Comparison of ENCODE assay signal across 8 cellular contexts in genomic region chr12:8948711-8949524, GRCh38. TPM values are rescaled to one million over a fixed set of nuclear protein-coding genes. Genes with fewer than 3 reads are reported as not detected.
A peak's percentile ranks its signal among the peaks of the same experiment; 100 is the strongest.
DNase-seq lines count a peak whose midpoint lies in the region; ATAC-seq, FAIRE-seq and TF ChIP-seq lines count a peak whose summit lies in the region.

No MANE protein-coding gene starts in this region.

- H3K9me1 ChIP-seq in endothelial cell of umbilical vein (replicated peaks; ENCODE audit: control insufficient read depth, extremely low read depth, insufficient read depth, low read length) = no peaks in the 10 kb centered on the region

- H3K27me3 ChIP-seq in endothelial cell of umbilical vein (ENCODE audit: control insufficient read depth in 2 of 2, insufficient read depth in 2 of 2, low read length in 2 of 2) (no peaks in the 10 kb centered on the region), mucosa of rectum (ENCODE audit: control insufficient read depth in 2 of 2, insufficient read depth in 2 of 2, low read length in 2 of 2) (no peaks in the 10 kb centered on the region)

- H3K4me2 ChIP-seq in endothelial cell of umbilical vein (ENCODE audit: insufficient read depth, low read length) = peak overlapping the region; percentile 99

- peaks cover 50% of the 10 kb centered on the region for H3K4me1 Mint-ChIP-seq in T-helper 2 cell treated with Interferon-gamma antibody and Interleukin-4, amounts not matched to agents 5 μg/mL and 100 μg/mL, for 36 hours (ENCODE audit: low read depth)

- POLR2A ChIA-PET in endothelial cell of umbilical vein (lab: Charles Lee) = interaction anchor here (1.2 to 1.3 kb wide), 2 partner anchors 34 to 251 kb away, joined by 3 to 4 read pairs; partner anchors contain the start of genes PHC1 and RIMKLB

- H3K79me2 ChIP-seq in endothelial cell of umbilical vein (ENCODE audit: control insufficient read depth, insufficient read depth, low read length) = peaks cover 30% of the 10 kb centered on the region

- BruUV-seq in endothelial cell of umbilical vein (replicated peaks; lab: Mats Ljungman, UMichigan) = TSS peak; percentile 43

- peak overlapping the region; percentile 89 for H3K27ac Mint-ChIP-seq in T-helper 2 cell treated with Interferon-gamma antibody and Interleukin-4, amounts not matched to agents 5 μg/mL and 100 μg/mL, for 36 hours

- H3K4me1 ChIP-seq in endothelial cell of umbilical vein (ENCODE audit: control insufficient read depth, extremely low read depth, insufficient read depth, low read length) (peaks cover 21% of the 10 kb centered on the region), mucosa of rectum (ENCODE audit: control insufficient read depth in 2 of 2, insufficient read depth in 2 of 2, low read length in 2 of 2) (peaks cover 10 to 13% of the 10 kb centered on the region in 2 donors)

- H3K9me3 ChIP-seq in endothelial cell of umbilical vein (replicated peaks; ENCODE audit: control insufficient read depth, insufficient read depth, low read length) (no peaks in the 10 kb centered on the region), mucosa of rectum (ENCODE audit: control insufficient read depth in 2 of 2, low read length in 2 of 2) (no peaks in the 10 kb centered on the region)

- intact Hi-C loops in endothelial cell of umbilical vein (cut with micrococcal nuclease) = loop anchor here (1.0 kb wide), 3 partner anchors 34 to 292 kb away; no protein-coding TSS in a partner anchor

- peaks cover 51% of the 10 kb centered on the region for H3K36me3 Mint-ChIP-seq in T-helper 2 cell treated with Interferon-gamma antibody and Interleukin-4, amounts not matched to agents 5 μg/mL and 100 μg/mL, for 36 hours (ENCODE audit: low read depth)

- CTCF ChIA-PET in endothelial cell of umbilical vein (lab: Charles Lee) = interaction anchor here (0.7 to 3.5 kb wide), 17 partner anchors 10 to 294 kb away, joined by 3 to 37 read pairs (median 5); partner anchors contain the start of gene PHC1

- H3K27ac ChIP-seq in endothelial cell of umbilical vein (ENCODE audit: insufficient read depth, low read depth, low read length) = peak overlapping the region; percentile 98
- peak overlapping the region; percentile 99 for H3K27ac ChIP-seq in mucosa of rectum (ENCODE audit: low read depth in 2 of 2, low read length in 2 of 2)

- ATAC-seq in GM21447 (IDR thresholded peaks at IDR 0.05; ENCODE audit: unreplicated experiment) = peak; percentile 21

- FAIRE-seq in endothelial cell of umbilical vein (lab: Jason Lieb, UNC) = peak; percentile 68

- H3K4me3 Mint-ChIP-seq in T-helper 2 cell treated with Interferon-gamma antibody and Interleukin-4, amounts not matched to agents 5 μg/mL and 100 μg/mL, for 36 hours = peak overlapping the region; percentile 99

- H4K20me1 ChIP-seq in endothelial cell of umbilical vein (replicated peaks; ENCODE audit: control insufficient read depth, extremely low read depth, insufficient read depth, low read length) = peaks cover 2% of the 10 kb centered on the region

- no peak for TF ChIP-seq CTCF in endothelial cell of umbilical vein (IDR thresholded peaks at IDR 0.05; ENCODE audit: extremely low read depth in 1 of 2, insufficient read depth in 1 of 2, low read depth in 1 of 2, low read length in 2 of 2)

- H3K4me3 ChIP-seq in endothelial cell of umbilical vein (replicated peaks in 1 of 3; ENCODE audit: insufficient read depth in 1 of 3, low read depth in 1 of 3, low read length in 3 of 3) (peak overlapping the region; percentile 58 to 96 (median 95)), mucosa of rectum (ENCODE audit: low read length in 2 of 2) (peak overlapping the region; percentile 80 to 88)

- dilution Hi-C loops in endothelial cell of umbilical vein (cut with MboI; ENCODE audit: extremely low pct_ligation_motif_present, low sequenced_read_pairs) = no loop called here

- peak overlapping the region; percentile 98 for H3K9ac ChIP-seq in endothelial cell of umbilical vein (replicated peaks; ENCODE audit: extremely low read depth, insufficient read depth, low read length)
- peak overlapping the region; percentile 93 to 96 for H3K9ac ChIP-seq in mucosa of rectum (ENCODE audit: low read depth in 1 of 2, low read length in 2 of 2)

- H3K36me3 ChIP-seq in endothelial cell of umbilical vein (ENCODE audit: control insufficient read depth in 2 of 2, extremely low read depth in 1 of 2, insufficient read depth in 2 of 2, low read length in 2 of 2) (peaks cover 4 to 7% of the 10 kb centered on the region in 2 experiments), mucosa of rectum (ENCODE audit: control insufficient read depth in 2 of 2, insufficient read depth in 2 of 2, low read length in 2 of 2) (peaks cover 14 to 16% of the 10 kb centered on the region in 2 donors)

- H3K27me3 Mint-ChIP-seq in T-helper 2 cell treated with Interferon-gamma antibody and Interleukin-4, amounts not matched to agents 5 μg/mL and 100 μg/mL, for 36 hours (ENCODE audit: low read depth) = no peaks in the 10 kb centered on the region

- DNase-seq in DMS 273 (lab: John Stamatoyannopoulos, UW; ENCODE audit: unreplicated experiment) (peak; percentile 35), DMS 273 treated with DMSO at 0.1 percent for 48 hours (lab: John Stamatoyannopoulos, UW) (no peak), HT1080 (ENCODE audit: low read depth) (peak; percentile 27), endothelial cell of umbilical vein (ENCODE audit: low read depth, low spot score) (peak; percentile 50), occipital lobe (lab: John Stamatoyannopoulos, UW) (no peak)
- DNase-seq in T-helper 2 cell treated with Interferon-gamma antibody and Interleukin-4, amounts not matched to agents 5 μg/mL and 100 μg/mL, for 36 hours (ENCODE audit: low spot score) = peak; percentile 10

- TF ChIP-seq POLR2A in endothelial cell of umbilical vein (IDR thresholded peaks at IDR 0.05; ENCODE audit: low read depth, low read length) = no peak

- H2AFZ ChIP-seq in endothelial cell of umbilical vein (ENCODE audit: low read depth, low read length) = peak overlapping the region; percentile 61

- peaks cover 11% of the 10 kb centered on the region for H3K9me3 Mint-ChIP-seq in T-helper 2 cell treated with Interferon-gamma antibody and Interleukin-4, amounts not matched to agents 5 μg/mL and 100 μg/mL, for 36 hours

TF ChIP-seq in endothelial cell of umbilical vein, 7 proteins besides CTCF, POLR2A, EP300 and RAD21:
- TF ChIP-seq FOS (IDR thresholded peaks at IDR 0.05; ENCODE audit: borderline replicate concordance, insufficient read depth, low read length) (no peak), GATA2 (IDR thresholded peaks at IDR 0.05; ENCODE audit: insufficient read depth, insufficient read length, low read depth, low read length) (no peak)

RNA-seq across cellular contexts. Expression of gene M6PR, which starts 0.5 kb away (rescaled TPM):
- 428 and 528 TPM in 2 replicates for total RNA-seq in HT1080 (2014; rRNA removed; shearing (Covaris generic))
- 245 and 256 TPM in 2 replicates for polyA plus RNA-seq in HT1080 (2015; cell fraction: cytosol; rRNA removed)
- polyA plus RNA-seq in HT1080 (2015; cell fraction: nucleus; rRNA removed) = 291 and 303 TPM in 2 replicates
- total RNA-seq in endothelial cell of umbilical vein (113 and 142 TPM in 2 replicates), occipital lobe (81.9 TPM)
- polyA plus RNA-seq in endothelial cell of umbilical vein = 111 and 124 TPM in 2 replicates
- polyA plus RNA-seq in endothelial cell of umbilical vein (2011; cell fraction: cytosol; rRNA removed) = 76.1 and 79.2 TPM in 2 replicates
- polyA plus RNA-seq in endothelial cell of umbilical vein (2011; cell fraction: nucleus; rRNA removed) = 103 and 142 TPM in 2 replicates
- polyA plus RNA-seq in endothelial cell of umbilical vein (2012) = 80.3 and 114 TPM in 2 replicates
- 261 and 281 TPM in 2 replicates for polyA minus RNA-seq in endothelial cell of umbilical vein
- polyA minus RNA-seq in endothelial cell of umbilical vein (2011; cell fraction: cytosol; rRNA and poly(A)+ RNA removed) = 116 TPM
- polyA minus RNA-seq in endothelial cell of umbilical vein (2011; cell fraction: nucleus; rRNA and poly(A)+ RNA removed) = 44.9 and 92.8 TPM in 2 replicates

RNA-seq across cellular contexts. Expression of gene PHC1, which starts 34.6 kb away (rescaled TPM):
- total RNA-seq in HT1080 (2014; rRNA removed; shearing (Covaris generic)) = 22.4 and 32.2 TPM in 2 replicates
- 20.7 and 27.5 TPM in 2 replicates for polyA plus RNA-seq in HT1080 (2015; cell fraction: cytosol; rRNA removed)
- polyA plus RNA-seq in HT1080 (2015; cell fraction: nucleus; rRNA removed) = 95.5 and 99.0 TPM in 2 replicates
- 31.9 and 37.3 TPM in 2 replicates for total RNA-seq in endothelial cell of umbilical vein
- polyA plus RNA-seq in endothelial cell of umbilical vein = 66.3 and 84.3 TPM in 2 replicates
- polyA plus RNA-seq in endothelial cell of umbilical vein (2011; cell fraction: cytosol; rRNA removed) = 30.2 and 33.3 TPM in 2 replicates
- polyA plus RNA-seq in endothelial cell of umbilical vein (2011; cell fraction: nucleus; rRNA removed) = 188 and 215 TPM in 2 replicates
- polyA plus RNA-seq in endothelial cell of umbilical vein (2012) = 17.8 and 20.8 TPM in 2 replicates
- polyA minus RNA-seq in endothelial cell of umbilical vein = 40.3 and 43.8 TPM in 2 replicates
- polyA minus RNA-seq in endothelial cell of umbilical vein (2011; cell fraction: cytosol; rRNA and poly(A)+ RNA removed) = 7.9 TPM
- 22.9 and 31.4 TPM in 2 replicates for polyA minus RNA-seq in endothelial cell of umbilical vein (2011; cell fraction: nucleus; rRNA and poly(A)+ RNA removed)
- total RNA-seq in occipital lobe = 28.7 TPM

RNA-seq across cellular contexts. Expression of gene KLRG1, which starts 40.4 kb away (rescaled TPM):
- 2.3 and 5.1 TPM in 2 replicates for total RNA-seq in HT1080 (2014; rRNA removed; shearing (Covaris generic))
- 4.3 and 6.4 TPM in 2 replicates for polyA plus RNA-seq in HT1080 (2015; cell fraction: cytosol; rRNA removed)
- polyA plus RNA-seq in HT1080 (2015; cell fraction: nucleus; rRNA removed) = 2.8 and 7.8 TPM in 2 replicates
- 2.8 and 4.4 TPM in 2 replicates for total RNA-seq in endothelial cell of umbilical vein
- polyA plus RNA-seq in endothelial cell of umbilical vein = 13.1 and 15.9 TPM in 2 replicates
- 13.2 and 14.3 TPM in 2 replicates for polyA plus RNA-seq in endothelial cell of umbilical vein (2011; cell fraction: cytosol; rRNA removed)
- polyA plus RNA-seq in endothelial cell of umbilical vein (2011; cell fraction: nucleus; rRNA removed) = 8.7 and 9.6 TPM in 2 replicates
- polyA plus RNA-seq in endothelial cell of umbilical vein (2012) = 3.1 and 3.5 TPM in 2 replicates
- 16.3 and 17.1 TPM in 2 replicates for polyA minus RNA-seq in endothelial cell of umbilical vein
- 2.2 TPM for polyA minus RNA-seq in endothelial cell of umbilical vein (2011; cell fraction: cytosol; rRNA and poly(A)+ RNA removed)
- polyA minus RNA-seq in endothelial cell of umbilical vein (2011; cell fraction: nucleus; rRNA and poly(A)+ RNA removed) = 21.9 and 29.0 TPM in 2 replicates
- 7.8 TPM for total RNA-seq in occipital lobe

Comparison
In these comparisons a context has a peak if more than half of its experiments do, and no peak if none do; other contexts are left out.
1. DNase-seq: peak in DMS 273 (single experiment), HT1080 (single experiment), T-helper 2 cell treated with Interferon-gamma antibody and Interleukin-4, amounts not matched to agents 5 μg/mL and 100 μg/mL, for 36 hours (single experiment) and endothelial cell of umbilical vein (single experiment); none in DMS 273 treated with DMSO at 0.1 percent for 48 hours (single experiment) and occipital lobe (single experiment).